Comparison of ENCODE assay signal across 8 cellular contexts in genomic region chr13:77698211-77699058, GRCh38. TPM values are rescaled to one million over a fixed set of nuclear protein-coding genes. Genes with fewer than 3 reads are reported as not detected.
A peak's percentile ranks its signal among the peaks of the same experiment; 100 is the strongest.
DNase-seq lines count a peak whose midpoint lies in the region; ATAC-seq and TF ChIP-seq lines count a peak whose summit lies in the region.

No MANE protein-coding gene starts in this region.

- no peaks in the 10 kb centered on the region for H3K27me3 ChIP-seq in adrenal gland

- 0 to 1% (median 1%) methylated on average over 15 to 74 of the region's 74 CpGs for WGBS in adrenal gland, 4 donors

- H3K4me1 ChIP-seq in adrenal gland (replicated peaks in 1 of 2): peaks cover 0 to 15% of the 10 kb centered on the region in 2 donors

- intact Hi-C loops in adrenal gland (cut with DNase I): no loop called here

- TF ChIP-seq CTCF in adrenal gland (IDR thresholded peaks at IDR 0.05): no peak

- TF ChIP-seq POLR2A in adrenal gland (IDR thresholded peaks at IDR 0.05): peak; percentile 20 to 56

- H3K9me3 ChIP-seq in adrenal gland (replicated peaks in 1 of 3): no peaks in the 10 kb centered on the region

- DNase-seq in COLO668 (lab: John Stamatoyannopoulos, UW; ENCODE audit: unreplicated experiment): peak; percentile 85
- peak; percentile 5 for DNase-seq in HK-2 (ENCODE audit: unreplicated experiment)
- DNase-seq in SW480 (ENCODE audit: low spot score): peak; percentile 36
- peak; percentile 35 to 60 (median 46) for DNase-seq in adrenal gland
- peak; percentile 8 for DNase-seq in hepatic stellate cell (ENCODE audit: low spot score)
- peak; percentile 67 for DNase-seq in putamen (ENCODE audit: low spot score)
- DNase-seq in GF-D8 (lab: John Stamatoyannopoulos, UW): no peak

- peak; percentile 22 for ATAC-seq in GM19463 (IDR thresholded peaks at IDR 0.05; ENCODE audit: unreplicated experiment)

- peak overlapping the region; percentile 28 to 90 (median 54) for H3K4me3 ChIP-seq in adrenal gland

- H3K36me3 ChIP-seq in adrenal gland (replicated peaks in 1 of 2): no peaks in the 10 kb centered on the region

- peak overlapping the region in 3 of 5 donors; percentile 52 to 72 (median 56) for H3K27ac ChIP-seq in adrenal gland

RNA-seq across cellular contexts. Expression of gene SLAIN1, which starts 0.9 kb away (rescaled TPM):
- total RNA-seq in adrenal gland: 10 to 100 TPM in 7 of 8 donors, 1 to 10 TPM in 1; 7.0 to 24.1 (median 14.1) TPM
- 10 to 100 TPM in 1 of 3 donors, 1 to 10 TPM in 2; 5.5 to 24.0 (median 9.0) TPM for polyA plus RNA-seq in adrenal gland
